Comparison of ENCODE assay signal across 24 cellular contexts in the genomic region with DNA sequence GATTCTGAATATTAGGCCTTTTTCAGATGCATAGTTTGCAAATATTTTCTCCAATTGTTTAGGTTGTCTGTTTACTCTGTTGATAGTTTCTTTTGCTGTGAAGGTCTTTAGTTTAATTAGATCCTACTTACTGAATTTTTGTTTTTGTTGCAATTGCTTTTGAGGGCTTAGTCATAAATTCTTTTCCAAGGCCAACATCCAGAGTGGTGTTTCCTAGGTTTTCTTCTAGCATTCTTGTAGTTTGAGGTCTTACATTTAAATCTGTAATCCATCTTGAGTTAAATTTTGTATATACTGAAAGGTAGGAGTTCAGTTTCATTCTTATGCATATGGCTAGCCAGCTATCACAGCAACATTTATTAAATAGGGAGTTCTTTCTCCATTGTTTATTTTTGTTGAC.
DNase-seq lines count a peak whose midpoint lies in the region; ATAC-seq and TF ChIP-seq lines count a peak whose summit lies in the region.
"Had no signal": no experiment of that assay in that cellular context is flagged by ENCODE, and none has a peak within 500 bp of the region (broad histone marks: within the 10 kb centered on the region; RNA-seq: fewer than 3 reads in every experiment).

No MANE protein-coding gene starts in this region.

- no peak overlapping the region for H4K8ac ChIP-seq in H9 (replicated peaks; ENCODE audit: insufficient read length, low read depth, low read length)

- intact Hi-C loops in aorta (cut with DNase I), result no loop called here

- H3K4me3 ChIP-seq in smooth muscle cell, result no peak overlapping the region
- no peak overlapping the region for H3K4me3 ChIP-seq in aorta (ENCODE audit: low read length in 2 of 2)
- H3K4me3 ChIP-seq: A549, SJSA1 had no signal

- H3K23ac ChIP-seq in H9 (ENCODE audit: insufficient read length, low read depth, low read length), result no peak overlapping the region

- H3K9ac ChIP-seq in H9 (ENCODE audit: extremely low read depth, insufficient read length, low read length) (no peak overlapping the region), smooth muscle cell (ENCODE audit: low read depth) (no peak overlapping the region)

- H3K36me3 Mint-ChIP-seq in H9 (ENCODE audit: insufficient read depth in 1 of 3, low read depth in 3 of 3), result 0 out of 7 replicates have a peak, but pooled peaks cover 0 to 4% (median 4%) of the 10 kb centered on the region in 3 experiments
- H3K36me3 Mint-ChIP-seq: CD8-positive, alpha-beta T cell; IgD-negative memory B cell had no signal

- H3K4ac ChIP-seq in H9 (ENCODE audit: low read depth, low read length), result no peak overlapping the region

- H3K23me2 ChIP-seq in H9 (ENCODE audit: insufficient read length, low read depth, low read length, poor library complexity, severe bottlenecking), result no peaks in the 10 kb centered on the region

- H2BK20ac ChIP-seq in H9 (ENCODE audit: low read depth, low read length, poor library complexity, severe bottlenecking), result no peak overlapping the region

- H4K20me1 ChIP-seq in H9 (ENCODE audit: control insufficient read depth, insufficient read depth, insufficient read length) (no peaks in the 10 kb centered on the region), smooth muscle cell (ENCODE audit: low read depth) (no peaks in the 10 kb centered on the region)

- no peak overlapping the region for H4K5ac ChIP-seq in H9 (ENCODE audit: insufficient read length, low read depth, low read length)

- peaks cover 2% of the 10 kb centered on the region; the same call in 1 of the 2 replicates for H3K4me1 ChIP-seq in H9 (ENCODE audit: insufficient read depth, low read length)
- peaks cover 18% of the 10 kb centered on the region for H3K4me1 ChIP-seq in smooth muscle cell (ENCODE audit: low read depth)
- no peaks in the 10 kb centered on the region for H3K4me1 ChIP-seq in aorta (ENCODE audit: control insufficient read depth in 1 of 2, insufficient read depth in 2 of 2, low read length in 2 of 2)
- H3K4me1 ChIP-seq: A549 had no signal

- H2AK5ac ChIP-seq in H9 (ENCODE audit: insufficient read length, low read length), result no peak overlapping the region

- no peak overlapping the region for H2BK12ac ChIP-seq in H9 (ENCODE audit: insufficient read length, low read depth, low read length)

- no peak overlapping the region for H2BK5ac ChIP-seq in H9 (ENCODE audit: insufficient read length, low read length)

- no peak overlapping the region for H4K91ac ChIP-seq in H9 (ENCODE audit: insufficient read length, low read depth, low read length)

- no peaks in the 10 kb centered on the region for H3K27me3 ChIP-seq in H9 (ENCODE audit: insufficient read depth, low read length)
- no peaks in the 10 kb centered on the region for H3K27me3 ChIP-seq in smooth muscle cell (ENCODE audit: low read depth)
- no peaks in the 10 kb centered on the region for H3K27me3 ChIP-seq in aorta (ENCODE audit: control insufficient read depth in 1 of 2, insufficient read depth in 2 of 2, low read length in 1 of 2)
- H3K27me3 ChIP-seq: SJSA1 had no signal

- H3K36me3 ChIP-seq in smooth muscle cell (ENCODE audit: low read depth) (no peaks in the 10 kb centered on the region), aorta (ENCODE audit: control insufficient read depth in 1 of 2, insufficient read depth in 2 of 2, low read length in 1 of 2) (no peaks in the 10 kb centered on the region)
- H3K36me3 ChIP-seq: SJSA1 had no signal

- no peak overlapping the region for H2BK120ac ChIP-seq in H9 (ENCODE audit: low read depth, low read length, poor library complexity, severe bottlenecking)

- TF ChIP-seq CTCF in H9 (conservative IDR thresholded peaks at IDR 0.05), result no peak
- no peak for TF ChIP-seq CTCF in smooth muscle cell (IDR thresholded peaks at IDR 0.05; ENCODE audit: borderline replicate concordance, insufficient read depth, poor library complexity, severe bottlenecking)

- H3K79me1 ChIP-seq in H9 (ENCODE audit: insufficient read depth, low read depth, low read length, poor library complexity, severe bottlenecking), result no peaks in the 10 kb centered on the region

- no peak overlapping the region for H2BK15ac ChIP-seq in H9 (ENCODE audit: low read depth, low read length)

- H3K9me3 Mint-ChIP-seq in H9, result no peaks in the 10 kb centered on the region
- H3K9me3 Mint-ChIP-seq: CD8-positive, alpha-beta T cell had no signal

- no peak overlapping the region for H3K4me2 ChIP-seq in H9 (ENCODE audit: insufficient read depth, insufficient read length, low read length)
- H3K4me2 ChIP-seq in smooth muscle cell, result no peak overlapping the region
- H3K4me2 ChIP-seq: A549 had no signal

- ATAC-seq in aorta (ENCODE audit: low FRiP score) (no peak), GM21825 (IDR thresholded peaks at IDR 0.05; ENCODE audit: unreplicated experiment) (no peak), GM21529 (IDR thresholded peaks at IDR 0.05; ENCODE audit: unreplicated experiment) (no peak)
- ATAC-seq: A549; CD8-positive, alpha-beta T cell had no signal

- no peak overlapping the region for H3K4me3 Mint-ChIP-seq in H9
- H3K4me3 Mint-ChIP-seq: CD8-positive, alpha-beta T cell; IgD-negative memory B cell had no signal

- peak; percentile 48 for DNase-seq in EH (ENCODE audit: low read depth)
- no peak for DNase-seq in H9
- DNase-seq in dedifferentiated amniotic fluid mesenchymal stem cell (ENCODE audit: extremely low spot score), result peak; percentile 58
- DNase-seq in smooth muscle cell (lab: John Stamatoyannopoulos, UW; ENCODE audit: unreplicated experiment), result no peak
- DNase-seq in aorta, result no peak
- DNase-seq: Caco-2; CD8-positive, alpha-beta T cell; DMS79 treated with DMSO at 0.1 percent for 48 hours; GOT3; HCEC 1CT; NCI-H1048; NCI-H1417; NCI-H1694; NCI-H2081; NCI-H2227 treated with DMSO at 0.1 percent for 48 hours; NCI-H526 treated with DMSO at 0.1 percent for 48 hours; Right ventricle myocardium superior; RPMI8226 had no signal

- H3T11ph ChIP-seq in H9 (ENCODE audit: low read length), result no peak overlapping the region

- H3K79me2 ChIP-seq in H9 (ENCODE audit: insufficient read depth, low read length) (no peaks in the 10 kb centered on the region), smooth muscle cell (ENCODE audit: low read depth) (peaks cover 5% of the 10 kb centered on the region)

- peaks cover 10% of the 10 kb centered on the region for H3F3A ChIP-seq in smooth muscle cell (ENCODE audit: low read depth)

- H3K27ac ChIP-seq in H9 (ENCODE audit: insufficient read length, low read depth, low read length) (no peak overlapping the region), smooth muscle cell (ENCODE audit: low read depth) (peak overlapping the region; percentile 20), aorta (ENCODE audit: low read depth in 1 of 2, low read length in 2 of 2) (no peak overlapping the region)
- H3K27ac ChIP-seq: A549, C4-2B, SJSA1 had no signal

- no peak overlapping the region for H3K18ac ChIP-seq in H9 (ENCODE audit: insufficient read length, low read depth, low read length)

- H3K56ac ChIP-seq in H9 (ENCODE audit: insufficient read length, low read depth, low read length), result no peak overlapping the region

- peaks cover 29 to 33% of the 10 kb centered on the region in 2 experiments for H3K4me1 Mint-ChIP-seq in H9
- H3K4me1 Mint-ChIP-seq: IgD-negative memory B cell had no signal

- no peak overlapping the region for H3K14ac ChIP-seq in H9 (ENCODE audit: insufficient read depth, low read length)

- peak overlapping the region in 2 of 3 experiments; percentile 10 to 49; a peak in 2 of 7 replicates for H3K27ac Mint-ChIP-seq in H9
- H3K27ac Mint-ChIP-seq: CD8-positive, alpha-beta T cell; IgD-negative memory B cell had no signal

- H3K9me3 ChIP-seq in H9 (ENCODE audit: control insufficient read depth, low read depth, low read length), result no peaks in the 10 kb centered on the region
- H3K9me3 ChIP-seq in smooth muscle cell (replicated peaks; ENCODE audit: low read depth), result no peaks in the 10 kb centered on the region
- no peaks in the 10 kb centered on the region for H3K9me3 ChIP-seq in aorta (ENCODE audit: control insufficient read depth, low read length)
- H3K9me3 ChIP-seq: A549, Caco-2, SJSA1 had no signal

- H2AFZ ChIP-seq in H9 (ENCODE audit: low read length) (no peak overlapping the region), smooth muscle cell (ENCODE audit: low read depth) (no peak overlapping the region)

- no peaks in the 10 kb centered on the region for H3K27me3 Mint-ChIP-seq in H9 (ENCODE audit: low read depth)
- H3K27me3 Mint-ChIP-seq: IgD-negative memory B cell had no signal

Comparison
In these comparisons a context has a peak if more than half of its experiments do, and no peak if none do; other contexts are left out.
1. DNase-seq: peak in EH (single experiment) and dedifferentiated amniotic fluid mesenchymal stem cell (single experiment); none in H9 (single experiment), smooth muscle cell (single experiment) and aorta (0 of 2).